Comparison of ENCODE assay signal across 21 cellular contexts in the genomic region with DNA sequence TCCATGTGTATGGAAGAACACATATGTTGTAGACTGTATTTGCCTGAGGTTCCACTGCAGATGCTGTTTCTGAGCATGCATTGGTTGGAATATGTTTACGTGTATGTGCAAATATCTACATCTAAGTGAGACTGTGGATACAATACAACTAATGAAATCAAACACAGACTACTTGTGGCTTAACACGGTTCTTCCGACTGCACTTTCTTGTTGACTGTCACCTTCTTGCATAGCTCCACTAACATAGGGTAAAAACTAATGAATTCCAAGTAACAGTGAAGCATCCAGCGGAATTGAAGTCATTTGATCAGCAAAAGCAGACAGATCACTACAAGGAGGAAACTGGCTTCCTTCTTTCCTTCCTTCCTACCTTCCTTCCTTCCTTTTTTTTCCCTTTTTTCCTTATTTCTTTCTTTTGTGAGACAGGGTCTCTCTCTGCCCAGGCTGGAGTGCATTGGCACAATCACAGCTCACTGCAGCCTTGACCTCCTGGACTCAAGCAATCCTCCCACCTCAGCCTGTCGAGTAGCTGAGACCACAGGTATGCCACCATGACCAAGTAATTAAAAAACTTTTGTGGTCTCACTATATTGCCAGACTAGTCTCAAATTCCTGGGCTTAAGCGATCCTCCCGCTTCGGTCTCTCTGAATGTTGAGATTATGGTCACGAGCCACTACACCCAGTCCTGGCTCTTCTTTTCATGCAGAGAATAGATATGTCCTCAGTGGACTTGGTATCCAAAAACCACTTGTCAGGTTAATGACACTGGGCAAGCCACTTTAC. TPM values are rescaled to one million over a fixed set of nuclear protein-coding genes. Genes with fewer than 3 reads are reported as not detected.
A peak's percentile ranks its signal among the peaks of the same experiment; 100 is the strongest.
DNase-seq lines count a peak whose midpoint lies in the region; ATAC-seq, FAIRE-seq and TF ChIP-seq lines count a peak whose summit lies in the region.
"Had no signal": no experiment of that assay in that cellular context is flagged by ENCODE, and none has a peak within 500 bp of the region (broad histone marks: within the 10 kb centered on the region; RNA-seq: fewer than 3 reads in every experiment).

No MANE protein-coding gene starts in this region.

- no peak overlapping the region for H3K27ac ChIP-seq in coronary artery

- H3K27me3 Mint-ChIP-seq in activated naive CD8-positive, alpha-beta T cell treated with anti-CD3 and anti-CD28 coated beads, Interleukin-2, amount 10 ng/mL, durations not matched to agents 7 days and 5 days, result peaks cover 24% of the 10 kb centered on the region
- peaks cover 21% of the 10 kb centered on the region for H3K27me3 Mint-ChIP-seq in activated naive CD8-positive, alpha-beta T cell treated with anti-CD3 and anti-CD28 coated beads, Interleukin-2, amount 50 U/mL, for 24 hours
- peaks cover 23% of the 10 kb centered on the region for H3K27me3 Mint-ChIP-seq in stimulated activated memory B cell treated with anti-CD40 and anti-IgM and Interleukin-4, amounts not matched to agents 10 μg/mL and 1 μg/mL and 100 μg/mL, for 72 hours

- no peak for ATAC-seq in activated naive CD8-positive, alpha-beta T cell treated with anti-CD3 and anti-CD28 coated beads, Interleukin-2, amount 10 ng/mL, durations not matched to agents 7 days and 5 days (ENCODE audit: low read depth)
- no peak for ATAC-seq in activated naive CD8-positive, alpha-beta T cell treated with anti-CD3 and anti-CD28 coated beads, Interleukin-2, amount 50 U/mL, for 24 hours
- no peak for ATAC-seq in stimulated activated memory B cell treated with anti-CD40 and anti-IgM and Interleukin-4, amounts not matched to agents 10 μg/mL and 1 μg/mL and 100 μg/mL, for 72 hours
- ATAC-seq in HG03280 (IDR thresholded peaks at IDR 0.05; ENCODE audit: unreplicated experiment), result no peak

- no peak for DNase-seq in activated naive CD8-positive, alpha-beta T cell treated with anti-CD3 and anti-CD28 coated beads, Interleukin-2, amount 10 ng/mL, durations not matched to agents 7 days and 5 days
- DNase-seq in activated naive CD8-positive, alpha-beta T cell treated with anti-CD3 and anti-CD28 coated beads, Interleukin-2, amount 50 U/mL, for 24 hours, result no peak
- DNase-seq in RPMI7951 (ENCODE audit: low read depth), result peak; percentile 66
- DNase-seq in coronary artery (ENCODE audit: low spot score), result peak; percentile 36
- no peak for DNase-seq in HTR-8/SVneo (ENCODE audit: insufficient read length, low spot score)
- DNase-seq in Kasumi-1 (lab: John Stamatoyannopoulos, UW), result no peak
- DNase-seq: Caco-2, DMS153, H7, MV-4-11, NCI-H1417, NCI-H1930, NCI-H2171, NCI-H446 had no signal

- no peaks in the 10 kb centered on the region for H3K36me3 Mint-ChIP-seq in activated naive CD8-positive, alpha-beta T cell treated with anti-CD3 and anti-CD28 coated beads, Interleukin-2, amount 10 ng/mL, durations not matched to agents 7 days and 5 days
- H3K36me3 Mint-ChIP-seq in activated naive CD8-positive, alpha-beta T cell treated with anti-CD3 and anti-CD28 coated beads, Interleukin-2, amount 50 U/mL, for 24 hours (ENCODE audit: low read depth), result no peaks in the 10 kb centered on the region
- H3K36me3 Mint-ChIP-seq in stimulated activated memory B cell treated with anti-CD40 and anti-IgM and Interleukin-4, amounts not matched to agents 10 μg/mL and 1 μg/mL and 100 μg/mL, for 72 hours, result no peaks in the 10 kb centered on the region
- H3K36me3 Mint-ChIP-seq: CD14-positive monocyte, IgD-negative memory B cell had no signal

- POLR2A ChIA-PET in activated naive CD8-positive, alpha-beta T cell treated with anti-CD3 and anti-CD28 coated beads, Interleukin-2, amount 10 ng/mL, durations not matched to agents 7 days and 5 days (lab: Charles Lee), result no interaction called here

- H3K4me3 Mint-ChIP-seq in activated naive CD8-positive, alpha-beta T cell treated with anti-CD3 and anti-CD28 coated beads, Interleukin-2, amount 10 ng/mL, durations not matched to agents 7 days and 5 days, result no peak overlapping the region
- no peak overlapping the region for H3K4me3 Mint-ChIP-seq in activated naive CD8-positive, alpha-beta T cell treated with anti-CD3 and anti-CD28 coated beads, Interleukin-2, amount 50 U/mL, for 24 hours
- H3K4me3 Mint-ChIP-seq in stimulated activated memory B cell treated with anti-CD40 and anti-IgM and Interleukin-4, amounts not matched to agents 10 μg/mL and 1 μg/mL and 100 μg/mL, for 72 hours, result no peak overlapping the region
- H3K4me3 Mint-ChIP-seq: CD14-positive monocyte, IgD-negative memory B cell had no signal

- H3K4me3 ChIP-seq in coronary artery, result no peak overlapping the region

- H3K27ac Mint-ChIP-seq in activated naive CD8-positive, alpha-beta T cell treated with anti-CD3 and anti-CD28 coated beads, Interleukin-2, amount 10 ng/mL, durations not matched to agents 7 days and 5 days, result peak overlapping the region; percentile 50
- H3K27ac Mint-ChIP-seq in activated naive CD8-positive, alpha-beta T cell treated with anti-CD3 and anti-CD28 coated beads, Interleukin-2, amount 50 U/mL, for 24 hours, result no peak overlapping the region
- H3K27ac Mint-ChIP-seq in stimulated activated memory B cell treated with anti-CD40 and anti-IgM and Interleukin-4, amounts not matched to agents 10 μg/mL and 1 μg/mL and 100 μg/mL, for 72 hours, result peak overlapping the region; percentile 14
- H3K27ac Mint-ChIP-seq: IgD-negative memory B cell had no signal

- TF ChIP-seq CTCF in coronary artery (IDR thresholded peaks at IDR 0.05), result no peak

- H3K9me3 Mint-ChIP-seq in activated naive CD8-positive, alpha-beta T cell treated with anti-CD3 and anti-CD28 coated beads, Interleukin-2, amount 10 ng/mL, durations not matched to agents 7 days and 5 days, result no peaks in the 10 kb centered on the region
- no peaks in the 10 kb centered on the region for H3K9me3 Mint-ChIP-seq in activated naive CD8-positive, alpha-beta T cell treated with anti-CD3 and anti-CD28 coated beads, Interleukin-2, amount 50 U/mL, for 24 hours
- H3K9me3 Mint-ChIP-seq in stimulated activated memory B cell treated with anti-CD40 and anti-IgM and Interleukin-4, amounts not matched to agents 10 μg/mL and 1 μg/mL and 100 μg/mL, for 72 hours, result no peaks in the 10 kb centered on the region
- H3K9me3 Mint-ChIP-seq: CD14-positive monocyte, IgD-negative memory B cell had no signal

- H3K4me1 Mint-ChIP-seq in activated naive CD8-positive, alpha-beta T cell treated with anti-CD3 and anti-CD28 coated beads, Interleukin-2, amount 10 ng/mL, durations not matched to agents 7 days and 5 days, result peaks cover 29% of the 10 kb centered on the region
- H3K4me1 Mint-ChIP-seq in activated naive CD8-positive, alpha-beta T cell treated with anti-CD3 and anti-CD28 coated beads, Interleukin-2, amount 50 U/mL, for 24 hours, result peaks cover 66% of the 10 kb centered on the region
- H3K4me1 Mint-ChIP-seq in stimulated activated memory B cell treated with anti-CD40 and anti-IgM and Interleukin-4, amounts not matched to agents 10 μg/mL and 1 μg/mL and 100 μg/mL, for 72 hours, result peaks cover 74% of the 10 kb centered on the region

- FAIRE-seq in HTR-8/SVneo (lab: Jason Lieb, UNC), result no peak

RNA-seq across cellular contexts. Expression of a gene that starts 22.0 kb away (rescaled TPM):
- not detected for total RNA-seq in activated naive CD8-positive, alpha-beta T cell treated with anti-CD3 and anti-CD28 coated beads, Interleukin-2, amount 10 ng/mL, durations not matched to agents 7 days and 5 days
- total RNA-seq in RPMI7951 (2014; rRNA removed; shearing (Covaris generic)), result not detected in 2 replicates
- total RNA-seq: A673, Caco-2, H7, HT1080, SK-MEL-5 had no signal

RNA-seq across cellular contexts. Expression of a gene that starts 28.7 kb away (rescaled TPM):
- total RNA-seq in activated naive CD8-positive, alpha-beta T cell treated with anti-CD3 and anti-CD28 coated beads, Interleukin-2, amount 10 ng/mL, durations not matched to agents 7 days and 5 days, result not detected
- total RNA-seq in RPMI7951 (2014; rRNA removed; shearing (Covaris generic)), result not detected in 2 replicates
- total RNA-seq: A673, Caco-2, H7, HT1080, SK-MEL-5 had no signal

Comparison
In these comparisons a context has a peak if more than half of its experiments do, and no peak if none do; other contexts are left out.
1. DNase-seq: peak in RPMI7951 (single experiment) and coronary artery (single experiment); none in activated naive CD8-positive, alpha-beta T cell treated with anti-CD3 and anti-CD28 coated beads, Interleukin-2, amount 10 ng/mL, durations not matched to agents 7 days and 5 days (single experiment), activated naive CD8-positive, alpha-beta T cell treated with anti-CD3 and anti-CD28 coated beads, Interleukin-2, amount 50 U/mL, for 24 hours (single experiment), HTR-8/SVneo (single experiment) and Kasumi-1 (0 of 2).